1 cellular context compared by ENCODE assay signal in genomic region chr17:76193616-76194015, GRCh38.
TF ChIP-seq lines count a peak whose summit lies in the region.

No MANE protein-coding gene starts in this region.

TF ChIP-seq in K562, 482 proteins besides CTCF, POLR2A, EP300 and RAD21 (continued from another document):
- TF ChIP-seq ZNF780A (CRISPR knock-in tag; IDR thresholded peaks at IDR 0.05) = no peak
- TF ChIP-seq, protein P1, sequence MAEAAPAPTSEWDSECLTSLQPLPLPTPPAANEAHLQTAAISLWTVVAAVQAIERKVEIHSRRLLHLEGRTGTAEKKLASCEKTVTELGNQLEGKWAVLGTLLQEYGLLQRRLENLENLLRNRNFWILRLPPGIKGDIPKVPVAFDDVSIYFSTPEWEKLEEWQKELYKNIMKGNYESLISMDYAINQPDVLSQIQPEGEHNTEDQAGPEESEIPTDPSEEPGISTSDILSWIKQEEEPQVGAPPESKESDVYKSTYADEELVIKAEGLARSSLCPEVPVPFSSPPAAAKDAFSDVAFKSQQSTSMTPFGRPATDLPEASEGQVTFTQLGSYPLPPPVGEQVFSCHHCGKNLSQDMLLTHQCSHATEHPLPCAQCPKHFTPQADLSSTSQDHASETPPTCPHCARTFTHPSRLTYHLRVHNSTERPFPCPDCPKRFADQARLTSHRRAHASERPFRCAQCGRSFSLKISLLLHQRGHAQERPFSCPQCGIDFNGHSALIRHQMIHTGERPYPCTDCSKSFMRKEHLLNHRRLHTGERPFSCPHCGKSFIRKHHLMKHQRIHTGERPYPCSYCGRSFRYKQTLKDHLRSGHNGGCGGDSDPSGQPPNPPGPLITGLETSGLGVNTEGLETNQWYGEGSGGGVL (CRISPR knock-in tag; IDR thresholded peaks at IDR 0.05) = no peak
- peak; percentile 30; the same call in 1 of the 2 replicates for TF ChIP-seq VEZF1 (CRISPR knock-in tag; IDR thresholded peaks at IDR 0.05)
- TF ChIP-seq USF1 (CRISPR knock-in tag; IDR thresholded peaks at IDR 0.05) = no peak
- TF ChIP-seq MTA2 (IDR thresholded peaks at IDR 0.05; ENCODE audit: low read depth) = no peak
- TF ChIP-seq, protein P2, sequence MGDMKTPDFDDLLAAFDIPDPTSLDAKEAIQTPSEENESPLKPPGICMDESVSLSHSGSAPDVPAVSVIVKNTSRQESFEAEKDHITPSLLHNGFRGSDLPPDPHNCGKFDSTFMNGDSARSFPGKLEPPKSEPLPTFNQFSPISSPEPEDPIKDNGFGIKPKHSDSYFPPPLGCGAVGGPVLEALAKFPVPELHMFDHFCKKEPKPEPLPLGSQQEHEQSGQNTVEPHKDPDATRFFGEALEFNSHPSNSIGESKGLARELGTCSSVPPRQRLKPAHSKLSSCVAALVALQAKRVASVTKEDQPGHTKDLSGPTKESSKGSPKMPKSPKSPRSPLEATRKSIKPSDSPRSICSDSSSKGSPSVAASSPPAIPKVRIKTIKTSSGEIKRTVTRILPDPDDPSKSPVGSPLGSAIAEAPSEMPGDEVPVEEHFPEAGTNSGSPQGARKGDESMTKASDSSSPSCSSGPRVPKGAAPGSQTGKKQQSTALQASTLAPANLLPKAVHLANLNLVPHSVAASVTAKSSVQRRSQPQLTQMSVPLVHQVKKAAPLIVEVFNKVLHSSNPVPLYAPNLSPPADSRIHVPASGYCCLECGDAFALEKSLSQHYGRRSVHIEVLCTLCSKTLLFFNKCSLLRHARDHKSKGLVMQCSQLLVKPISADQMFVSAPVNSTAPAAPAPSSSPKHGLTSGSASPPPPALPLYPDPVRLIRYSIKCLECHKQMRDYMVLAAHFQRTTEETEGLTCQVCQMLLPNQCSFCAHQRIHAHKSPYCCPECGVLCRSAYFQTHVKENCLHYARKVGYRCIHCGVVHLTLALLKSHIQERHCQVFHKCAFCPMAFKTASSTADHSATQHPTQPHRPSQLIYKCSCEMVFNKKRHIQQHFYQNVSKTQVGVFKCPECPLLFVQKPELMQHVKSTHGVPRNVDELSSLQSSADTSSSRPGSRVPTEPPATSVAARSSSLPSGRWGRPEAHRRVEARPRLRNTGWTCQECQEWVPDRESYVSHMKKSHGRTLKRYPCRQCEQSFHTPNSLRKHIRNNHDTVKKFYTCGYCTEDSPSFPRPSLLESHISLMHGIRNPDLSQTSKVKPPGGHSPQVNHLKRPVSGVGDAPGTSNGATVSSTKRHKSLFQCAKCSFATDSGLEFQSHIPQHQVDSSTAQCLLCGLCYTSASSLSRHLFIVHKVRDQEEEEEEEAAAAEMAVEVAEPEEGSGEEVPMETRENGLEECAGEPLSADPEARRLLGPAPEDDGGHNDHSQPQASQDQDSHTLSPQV (IDR thresholded peaks at IDR 0.05) = peak; percentile 36; the same call in 1 of the 2 replicates
- TF ChIP-seq NRF1 (conservative IDR thresholded peaks at IDR 0.05 in 1 of 2, IDR thresholded peaks at IDR 0.05 in 1 of 2) = peak; percentile 40 to 56
- no peak for TF ChIP-seq RBM25 (IDR thresholded peaks at IDR 0.05; ENCODE audit: low read depth, low read length, severe bottlenecking)
- TF ChIP-seq CC2D1A (IDR thresholded peaks at IDR 0.05) = no peak
- no peak for TF ChIP-seq ZBTB8A (IDR thresholded peaks at IDR 0.05; ENCODE audit: partially characterized antibody)
- no peak for TF ChIP-seq POU5F1 (IDR thresholded peaks at IDR 0.05; ENCODE audit: borderline replicate concordance, low read depth, low read length, partially characterized antibody)
- TF ChIP-seq, protein P3, sequence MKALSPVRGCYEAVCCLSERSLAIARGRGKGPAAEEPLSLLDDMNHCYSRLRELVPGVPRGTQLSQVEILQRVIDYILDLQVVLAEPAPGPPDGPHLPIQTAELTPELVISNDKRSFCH (CRISPR knock-in tag; IDR thresholded peaks at IDR 0.05) = no peak
- TF ChIP-seq, protein P3 (tag; IDR thresholded peaks at IDR 0.05) = no peak
- 0 out of 2 replicates have a peak, but pooled peaks have one; percentile 16 for TF ChIP-seq SOX6 (IDR thresholded peaks at IDR 0.05)
- no peak for TF ChIP-seq DIDO1 (tag; IDR thresholded peaks at IDR 0.05; ENCODE audit: low read depth)
- TF ChIP-seq SMARCA5 (IDR thresholded peaks at IDR 0.05) = no peak
- no peak for TF ChIP-seq BRD4 (IDR thresholded peaks at IDR 0.05)
